Comparison of ENCODE assay signal across 29 cellular contexts in the genomic region with DNA sequence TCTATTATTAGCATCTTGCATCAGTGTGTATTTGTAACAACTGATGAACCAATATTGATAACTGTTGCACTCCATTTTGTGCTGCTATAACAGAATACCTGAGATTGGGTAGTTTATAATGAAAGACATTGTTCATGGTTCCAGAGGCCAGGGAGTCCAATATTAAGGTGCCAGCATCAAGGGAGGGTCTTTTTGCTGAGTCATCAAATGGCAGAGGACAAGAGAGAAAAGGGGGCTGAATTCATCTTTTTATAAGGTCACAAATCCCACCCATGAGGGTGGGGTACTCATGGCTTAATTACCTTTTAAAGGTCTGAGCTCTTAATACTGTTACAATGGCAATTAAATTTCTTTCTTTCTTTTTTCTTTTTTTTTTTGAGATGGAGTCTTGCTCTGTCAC. TPM values are rescaled to one million over a fixed set of nuclear protein-coding genes. Genes with fewer than 3 reads are reported as not detected.
"Had no signal": no experiment of that assay in that cellular context is flagged by ENCODE, and none has a peak within 500 bp of the region (broad histone marks: within the 10 kb centered on the region; RNA-seq: fewer than 3 reads in every experiment).

No MANE protein-coding gene starts in this region.

- ATAC-seq: activated T-cell treated with anti-CD3 and anti-CD28 coated beads, Interleukin-2, amount 50 U/mL, for 4 hours; Panc1; SK-N-SH treated with all-trans-retinoic acid at 6 μM for 48 hours; T-helper 17 cell had no signal

- H3K9me3 ChIP-seq: SJSA1 had no signal

- H3K27me3 ChIP-seq: brain microvascular endothelial cell, cardiac muscle cell had no signal

- DNase-seq: activated CD4-positive, alpha-beta memory T cell treated with anti-CD3 and anti-CD28 coated beads for 36 hours; activated CD4-positive, alpha-beta T cell treated with anti-CD3 and anti-CD28 coated beads, Interleukin-2, amount 10 ng/mL, durations not matched to agents 7 days and 5 days; activated CD4-positive, CD25-positive, alpha-beta regulatory T cell; activated CD8-positive, alpha-beta memory T cell treated with anti-CD3 and anti-CD28 coated beads for 24 hours; activated gamma-delta T cell; activated naive CD4-positive, alpha-beta T cell treated with anti-CD3 and anti-CD28 coated beads for 36 hours; activated T-cell treated with anti-CD3 and anti-CD28 coated beads, Interleukin-2, amount 50 U/mL, for 4 hours; amygdala; brain microvascular endothelial cell; Kasumi-1; KBM-7; NCI-H1105 treated with DMSO at 0.1 percent for 48 hours; NCI-H1436 treated with DMSO at 0.1 percent for 48 hours; NCI-H187; NCI-H2081; NCI-H510A treated with DMSO at 0.1 percent for 48 hours; NCI-H69; NK-92 treated with Interleukin-12 subunit alpha and Interleukin-12 subunit beta, amount 100 ng/mL, for 24 hours; OCI-M1; RPMI8226; SHP77; T-helper 17 cell; T1000 had no signal

- H3K27me3 Mint-ChIP-seq: activated CD4-positive, alpha-beta memory T cell treated with anti-CD3 and anti-CD28 coated beads for 36 hours; activated CD4-positive, alpha-beta T cell treated with anti-CD3 and anti-CD28 coated beads, Interleukin-2, amount 10 ng/mL, durations not matched to agents 7 days and 5 days; activated naive CD8-positive, alpha-beta T cell; T-helper 17 cell had no signal

- H3K27ac Mint-ChIP-seq: activated CD4-positive, alpha-beta memory T cell treated with anti-CD3 and anti-CD28 coated beads for 36 hours; activated CD4-positive, alpha-beta T cell treated with anti-CD3 and anti-CD28 coated beads, Interleukin-2, amount 10 ng/mL, durations not matched to agents 7 days and 5 days; activated naive CD4-positive, alpha-beta T cell treated with anti-CD3 and anti-CD28 coated beads for 36 hours; activated naive CD8-positive, alpha-beta T cell; T-helper 17 cell had no signal

- H3K27ac ChIP-seq: brain microvascular endothelial cell, cardiac muscle cell, SJSA1, VCaP had no signal

- H3K36me3 Mint-ChIP-seq: activated CD4-positive, alpha-beta memory T cell treated with anti-CD3 and anti-CD28 coated beads for 36 hours; activated naive CD8-positive, alpha-beta T cell had no signal

- H3K4me3 Mint-ChIP-seq: activated CD4-positive, alpha-beta memory T cell treated with anti-CD3 and anti-CD28 coated beads for 36 hours; activated CD4-positive, alpha-beta T cell treated with anti-CD3 and anti-CD28 coated beads, Interleukin-2, amount 10 ng/mL, durations not matched to agents 7 days and 5 days; activated naive CD4-positive, alpha-beta T cell treated with anti-CD3 and anti-CD28 coated beads for 36 hours; activated naive CD8-positive, alpha-beta T cell; activated T-cell treated with anti-CD3 and anti-CD28 coated beads, Interleukin-2, amount 50 U/mL, for 4 hours; T-helper 17 cell had no signal

- H3K9me3 Mint-ChIP-seq: activated CD4-positive, alpha-beta memory T cell treated with anti-CD3 and anti-CD28 coated beads for 36 hours; activated CD4-positive, alpha-beta T cell treated with anti-CD3 and anti-CD28 coated beads, Interleukin-2, amount 10 ng/mL, durations not matched to agents 7 days and 5 days; activated T-cell treated with anti-CD3 and anti-CD28 coated beads, Interleukin-2, amount 50 U/mL, for 4 hours had no signal

- H3K36me3 ChIP-seq: brain microvascular endothelial cell, cardiac muscle cell, SJSA1 had no signal

- H3K4me3 ChIP-seq: cardiac muscle cell, SJSA1 had no signal

- H3K4me1 ChIP-seq: SJSA1 had no signal

RNA-seq across cellular contexts. Expression of gene MYOZ2, which starts 7.2 kb away (rescaled TPM):
- total RNA-seq: activated CD4-positive, alpha-beta memory T cell treated with anti-CD3 and anti-CD28 coated beads for 36 hours; activated CD4-positive, alpha-beta T cell treated with anti-CD3 and anti-CD28 coated beads, Interleukin-2, amount 10 ng/mL, durations not matched to agents 7 days and 5 days; activated naive CD4-positive, alpha-beta T cell treated with anti-CD3 and anti-CD28 coated beads for 36 hours; activated T-cell treated with anti-CD3 and anti-CD28 coated beads, Interleukin-2, amount 50 U/mL, for 4 hours; SJSA1; T-helper 17 cell had no signal
